Comparison of ENCODE assay signal across 6 cellular contexts in the genomic region with DNA sequence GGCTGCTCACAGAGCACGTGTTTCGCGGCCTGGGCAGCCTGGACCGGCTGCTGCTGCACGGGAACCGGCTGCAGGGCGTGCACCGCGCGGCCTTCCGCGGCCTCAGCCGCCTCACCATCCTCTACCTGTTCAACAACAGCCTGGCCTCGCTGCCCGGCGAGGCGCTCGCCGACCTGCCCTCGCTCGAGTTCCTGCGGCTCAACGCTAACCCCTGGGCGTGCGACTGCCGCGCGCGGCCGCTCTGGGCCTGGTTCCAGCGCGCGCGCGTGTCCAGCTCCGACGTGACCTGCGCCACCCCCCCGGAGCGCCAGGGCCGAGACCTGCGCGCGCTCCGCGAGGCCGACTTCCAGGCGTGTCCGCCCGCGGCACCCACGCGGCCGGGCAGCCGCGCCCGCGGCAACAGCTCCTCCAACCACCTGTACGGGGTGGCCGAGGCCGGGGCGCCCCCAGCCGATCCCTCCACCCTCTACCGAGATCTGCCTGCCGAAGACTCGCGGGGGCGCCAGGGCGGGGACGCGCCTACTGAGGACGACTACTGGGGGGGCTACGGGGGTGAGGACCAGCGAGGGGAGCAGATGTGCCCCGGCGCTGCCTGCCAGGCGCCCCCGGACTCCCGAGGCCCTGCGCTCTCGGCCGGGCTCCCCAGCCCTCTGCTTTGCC. TPM values are rescaled to one million over a fixed set of nuclear protein-coding genes. Genes with fewer than 3 reads are reported as not detected.
DNase-seq lines count a peak whose midpoint lies in the region; ATAC-seq, FAIRE-seq and TF ChIP-seq lines count a peak whose summit lies in the region.

No MANE protein-coding gene starts in this region.

- no peak overlapping the region for H3K4me3 Mint-ChIP-seq in glutamatergic neuron (ENCODE audit: unreplicated experiment)
- peak overlapping the region; percentile 81 to 82 for H3K4me3 Mint-ChIP-seq in stimulated activated naive B cell treated with anti-CD40 and anti-IgM and Interleukin-4, amounts not matched to agents 10 μg/mL and 1 μg/mL and 100 μg/mL, for 72 hours

- H3K27me3 Mint-ChIP-seq in glutamatergic neuron (ENCODE audit: unreplicated experiment): peaks cover 34% of the 10 kb centered on the region
- H3K27me3 Mint-ChIP-seq in stimulated activated naive B cell treated with anti-CD40 and anti-IgM and Interleukin-4, amounts not matched to agents 10 μg/mL and 1 μg/mL and 100 μg/mL, for 72 hours: peaks cover 26 to 29% of the 10 kb centered on the region in 2 donors

- H3K9ac ChIP-seq in SK-N-SH: no peak overlapping the region

- CTCF ChIA-PET in SK-N-SH (lab: Yijun Ruan, JAX): interaction anchor here (0.9 to 27.2 kb wide), 7 partner anchors 16 to 168 kb away, joined by 3 to 517 read pairs (median 7); a partner anchor contains a TSS

- no peak for TF ChIP-seq CTCF in SK-N-SH (IDR thresholded peaks at IDR 0.05)
- no peak for TF ChIP-seq CTCF in glutamatergic neuron (IDR thresholded peaks at IDR 0.05; ENCODE audit: partially characterized antibody, unreplicated experiment)
- no peak for TF ChIP-seq CTCF in D721Med (IDR thresholded peaks at IDR 0.05; ENCODE audit: insufficient read depth, missing control alignments)

- H3K4me1 ChIP-seq in SK-N-SH (ENCODE audit: control insufficient read depth in 1 of 2, insufficient read depth in 2 of 2, low read depth in 1 of 2, low read length in 1 of 2) (peaks cover 0 to 8% of the 10 kb centered on the region in 2 experiments; a peak in 1 of 4 replicates), SJCRH30 (no peaks in the 10 kb centered on the region)

- ATAC-seq in SK-N-SH treated with all-trans-retinoic acid at 6 μM for 48 hours: no peak
- peak; percentile 46 to 52 for ATAC-seq in stimulated activated naive B cell treated with anti-CD40 and anti-IgM and Interleukin-4, amounts not matched to agents 10 μg/mL and 1 μg/mL and 100 μg/mL, for 72 hours (replicated peaks)

- H3K36me3 ChIP-seq in SK-N-SH (replicated peaks in 1 of 2; ENCODE audit: control insufficient read depth in 1 of 2, insufficient read depth in 2 of 2, low read length in 1 of 2) (no peaks in the 10 kb centered on the region), SJCRH30 (no peaks in the 10 kb centered on the region)

- peaks cover 53% of the 10 kb centered on the region for H3K4me1 Mint-ChIP-seq in glutamatergic neuron (ENCODE audit: low read depth, unreplicated experiment)
- H3K4me1 Mint-ChIP-seq in stimulated activated naive B cell treated with anti-CD40 and anti-IgM and Interleukin-4, amounts not matched to agents 10 μg/mL and 1 μg/mL and 100 μg/mL, for 72 hours: peaks cover 33 to 60% of the 10 kb centered on the region in 2 donors

- peak overlapping the region in 1 of 2 experiments; percentile 29; a peak in 2 of 4 replicates for H3K4me3 ChIP-seq in SK-N-SH (ENCODE audit: low read depth in 2 of 2, low read length in 1 of 2)
- peak overlapping the region; percentile 27 for H3K4me3 ChIP-seq in SJCRH30

- H3K27ac ChIP-seq in SK-N-SH (ENCODE audit: low read depth in 2 of 2, low read length in 1 of 2) (no peak overlapping the region), SJCRH30 (no peak overlapping the region)

- WGBS in SK-N-SH (ENCODE audit: low lambda C conversion rate): 20% methylated on average over 10 of the region's 82 CpGs

- no peak for TF ChIP-seq EP300 in SK-N-SH (IDR thresholded peaks at IDR 0.05; ENCODE audit: borderline replicate concordance in 1 of 2, low read depth in 1 of 2, low read length in 1 of 2)

- H3K9me3 ChIP-seq in SK-N-SH (no peaks in the 10 kb centered on the region), SJCRH30 (replicated peaks) (no peaks in the 10 kb centered on the region)

- peak overlapping the region; percentile 24; the same call in 1 of the 2 replicates for H3K4me2 ChIP-seq in SK-N-SH

- no peaks in the 10 kb centered on the region for H3K9me2 ChIP-seq in SK-N-SH

- H2AFZ ChIP-seq in SK-N-SH (ENCODE audit: low read depth): peak overlapping the region; percentile 11; the same call in 1 of the 2 replicates

- no peaks in the 10 kb centered on the region for H3F3A ChIP-seq in SK-N-SH (replicated peaks; ENCODE audit: insufficient read depth)

- peak; percentile 79 for DNase-seq in SK-N-SH
- no peak for DNase-seq in SJCRH30
- DNase-seq in glutamatergic neuron: peak; percentile 51
- DNase-seq in stimulated activated naive B cell treated with anti-CD40 and anti-IgM and Interleukin-4, amounts not matched to agents 10 μg/mL and 1 μg/mL and 100 μg/mL, for 72 hours: no peak
- DNase-seq in D721Med (ENCODE audit: insufficient read length, low spot score): no peak

- H3K79me2 ChIP-seq in SK-N-SH (ENCODE audit: insufficient read depth): no peaks in the 10 kb centered on the region

- peaks cover 5% of the 10 kb centered on the region for H3K36me3 Mint-ChIP-seq in glutamatergic neuron (ENCODE audit: unreplicated experiment)
- no peaks in the 10 kb centered on the region for H3K36me3 Mint-ChIP-seq in stimulated activated naive B cell treated with anti-CD40 and anti-IgM and Interleukin-4, amounts not matched to agents 10 μg/mL and 1 μg/mL and 100 μg/mL, for 72 hours

- H4K20me1 ChIP-seq in SK-N-SH (ENCODE audit: insufficient read depth): no peaks in the 10 kb centered on the region

- no peak overlapping the region for H3K27ac Mint-ChIP-seq in glutamatergic neuron (ENCODE audit: unreplicated experiment)
- peak overlapping the region; percentile 81 for H3K27ac Mint-ChIP-seq in stimulated activated naive B cell treated with anti-CD40 and anti-IgM and Interleukin-4, amounts not matched to agents 10 μg/mL and 1 μg/mL and 100 μg/mL, for 72 hours

- H3K9me3 Mint-ChIP-seq in glutamatergic neuron (ENCODE audit: unreplicated experiment): peaks cover 33% of the 10 kb centered on the region
- no peaks in the 10 kb centered on the region for H3K9me3 Mint-ChIP-seq in stimulated activated naive B cell treated with anti-CD40 and anti-IgM and Interleukin-4, amounts not matched to agents 10 μg/mL and 1 μg/mL and 100 μg/mL, for 72 hours

- 0 out of 2 replicates have a peak, but pooled peaks cover 10% of the 10 kb centered on the region for H3K27me3 ChIP-seq in SK-N-SH (ENCODE audit: insufficient read depth)
- H3K27me3 ChIP-seq in SJCRH30: peaks cover 23% of the 10 kb centered on the region

- POLR2A ChIA-PET in SK-N-SH (lab: Yijun Ruan, JAX): interaction anchor here (1.0 kb wide), 1 partner anchor 16 kb away, joined by 3 read pairs; a partner anchor contains a TSS

- no peak for TF ChIP-seq RAD21 in SK-N-SH (IDR thresholded peaks at IDR 0.05; ENCODE audit: low read length)

- no peak for FAIRE-seq in D721Med (lab: Jason Lieb, UNC)

TF ChIP-seq in SK-N-SH, 30 proteins besides CTCF, POLR2A, EP300 and RAD21 (continues in another document):
- no peak for TF ChIP-seq GABPA (IDR thresholded peaks at IDR 0.05; ENCODE audit: low read depth)
- TF ChIP-seq, protein P1, sequence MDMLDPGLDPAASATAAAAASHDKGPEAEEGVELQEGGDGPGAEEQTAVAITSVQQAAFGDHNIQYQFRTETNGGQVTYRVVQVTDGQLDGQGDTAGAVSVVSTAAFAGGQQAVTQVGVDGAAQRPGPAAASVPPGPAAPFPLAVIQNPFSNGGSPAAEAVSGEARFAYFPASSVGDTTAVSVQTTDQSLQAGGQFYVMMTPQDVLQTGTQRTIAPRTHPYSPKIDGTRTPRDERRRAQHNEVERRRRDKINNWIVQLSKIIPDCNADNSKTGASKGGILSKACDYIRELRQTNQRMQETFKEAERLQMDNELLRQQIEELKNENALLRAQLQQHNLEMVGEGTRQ (IDR thresholded peaks at IDR 0.05; ENCODE audit: borderline replicate concordance, low read depth, low read length): no peak

TF ChIP-seq in SK-N-SH treated with all-trans-retinoic acid at 6 μM for 48 hours, 23 proteins besides CTCF, POLR2A, EP300 and RAD21:
- TF ChIP-seq, protein P2, sequence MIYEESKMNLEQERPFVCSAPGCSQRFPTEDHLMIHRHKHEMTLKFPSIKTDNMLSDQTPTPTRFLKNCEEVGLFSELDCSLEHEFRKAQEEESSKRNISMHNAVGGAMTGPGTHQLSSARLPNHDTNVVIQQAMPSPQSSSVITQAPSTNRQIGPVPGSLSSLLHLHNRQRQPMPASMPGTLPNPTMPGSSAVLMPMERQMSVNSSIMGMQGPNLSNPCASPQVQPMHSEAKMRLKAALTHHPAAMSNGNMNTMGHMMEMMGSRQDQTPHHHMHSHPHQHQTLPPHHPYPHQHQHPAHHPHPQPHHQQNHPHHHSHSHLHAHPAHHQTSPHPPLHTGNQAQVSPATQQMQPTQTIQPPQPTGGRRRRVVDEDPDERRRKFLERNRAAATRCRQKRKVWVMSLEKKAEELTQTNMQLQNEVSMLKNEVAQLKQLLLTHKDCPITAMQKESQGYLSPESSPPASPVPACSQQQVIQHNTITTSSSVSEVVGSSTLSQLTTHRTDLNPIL (CRISPR knock-in tag; IDR thresholded peaks at IDR 0.05; ENCODE audit: low read depth): no peak

RNA-seq across cellular contexts. Expression of a gene that starts 16.0 kb away (rescaled TPM):
- polyA plus RNA-seq in SK-N-SH (2012; rRNA removed): 0.08 and 0.30 TPM in 2 replicates
- 0.13 and 0.39 TPM in 2 replicates for polyA plus RNA-seq in SK-N-SH (2012; cell fraction: cytosol; rRNA removed)
- polyA plus RNA-seq in SK-N-SH (2012; cell fraction: nucleus; rRNA removed): 0.26 and 0.65 TPM in 2 replicates
- 0.26 and 0.35 TPM in 2 replicates for total RNA-seq in SJCRH30 (2014; rRNA removed; shearing (Covaris generic))
- total RNA-seq in glutamatergic neuron (ENCODE audit: unreplicated experiment): 119 TPM

RNA-seq across cellular contexts. Expression of a gene that starts 39.1 kb away (rescaled TPM):
- polyA plus RNA-seq in SK-N-SH (2012; rRNA removed): 3.7 and 4.4 TPM in 2 replicates
- polyA plus RNA-seq in SK-N-SH (2012; cell fraction: cytosol; rRNA removed): 1.7 and 3.2 TPM in 2 replicates
- polyA plus RNA-seq in SK-N-SH (2012; cell fraction: nucleus; rRNA removed): 11.4 and 13.9 TPM in 2 replicates
- total RNA-seq in SJCRH30 (2014; rRNA removed; shearing (Covaris generic)): 8.8 and 9.5 TPM in 2 replicates
- 5.2 TPM for total RNA-seq in glutamatergic neuron (ENCODE audit: unreplicated experiment)

RNA-seq across cellular contexts. Expression of a gene that starts 49.4 kb away (rescaled TPM):
- 4.1 and 4.7 TPM in 2 replicates for polyA plus RNA-seq in SK-N-SH (2012; rRNA removed)
- 2.4 and 4.4 TPM in 2 replicates for polyA plus RNA-seq in SK-N-SH (2012; cell fraction: cytosol; rRNA removed)
- polyA plus RNA-seq in SK-N-SH (2012; cell fraction: nucleus; rRNA removed): 5.0 and 7.0 TPM in 2 replicates
- 0.12 TPM in 1 of 2 replicates, not detected in the other for total RNA-seq in SJCRH30 (2014; rRNA removed; shearing (Covaris generic))
- 10.8 TPM for total RNA-seq in glutamatergic neuron (ENCODE audit: unreplicated experiment)

RNA-seq across cellular contexts. Expression of a gene that starts 54.2 kb away (rescaled TPM):
- 179 and 189 TPM in 2 replicates for polyA plus RNA-seq in SK-N-SH (2012; rRNA removed)
- 164 and 176 TPM in 2 replicates for polyA plus RNA-seq in SK-N-SH (2012; cell fraction: cytosol; rRNA removed)
- 53.8 and 76.0 TPM in 2 replicates for polyA plus RNA-seq in SK-N-SH (2012; cell fraction: nucleus; rRNA removed)
- total RNA-seq in SJCRH30 (2014; rRNA removed; shearing (Covaris generic)): 93.2 and 147 TPM in 2 replicates
- 51.2 TPM for total RNA-seq in glutamatergic neuron (ENCODE audit: unreplicated experiment)

Comparison
In these comparisons a context has a peak if more than half of its experiments do, and no peak if none do; other contexts are left out.
1. DNase-seq: peak in SK-N-SH (single experiment) and glutamatergic neuron (single experiment); none in SJCRH30 (0 of 2), stimulated activated naive B cell treated with anti-CD40 and anti-IgM and Interleukin-4, amounts not matched to agents 10 μg/mL and 1 μg/mL and 100 μg/mL, for 72 hours (single experiment) and D721Med (single experiment).
2. RNA of a gene that starts 16.0 kb away (total RNA-seq): 119 TPM in glutamatergic neuron (single experiment); 0.26 to 0.35 TPM in SJCRH30; every median in the first group is over 10 times any median in the second.
3. RNA of a gene that starts 49.4 kb away (total RNA-seq): 10.8 TPM in glutamatergic neuron (single experiment); 0.12 TPM in SJCRH30; every median in the first group is over 10 times any median in the second.